Comparison of ENCODE assay signal across 8 cellular contexts in the genomic region with DNA sequence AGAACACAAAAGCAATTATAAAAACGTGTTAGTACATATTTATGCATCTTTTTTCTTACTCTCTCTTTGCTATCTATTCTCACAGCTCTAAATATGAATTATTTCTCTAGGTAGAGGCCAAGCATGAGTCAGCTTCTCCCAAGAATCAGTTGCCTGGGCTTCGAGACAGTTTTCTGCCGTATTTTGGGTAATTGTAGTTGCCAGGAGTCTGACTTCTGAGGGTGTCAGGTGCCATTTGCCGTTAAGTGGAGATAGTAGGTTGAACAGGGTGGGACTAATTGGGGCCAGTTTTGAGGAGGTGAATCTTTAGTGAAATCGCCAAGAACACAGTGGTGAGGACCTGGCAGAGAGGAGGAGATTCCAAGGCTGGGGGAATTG. TPM values are rescaled to one million over a fixed set of nuclear protein-coding genes. Genes with fewer than 3 reads are reported as not detected.
DNase-seq lines count a peak whose midpoint lies in the region; ATAC-seq and TF ChIP-seq lines count a peak whose summit lies in the region.

No MANE protein-coding gene starts in this region.

- TF ChIP-seq POLR2A in heart left ventricle (IDR thresholded peaks at IDR 0.05) = no peak

- H3K9me3 Mint-ChIP-seq in activated CD4-positive, alpha-beta T cell treated with anti-CD3 and anti-CD28 coated beads, Interleukin-2, amount 10 ng/mL, durations not matched to agents 7 days and 5 days = peaks cover 2% of the 10 kb centered on the region

- no peaks in the 10 kb centered on the region for H3K27me3 ChIP-seq in heart left ventricle
- no peaks in the 10 kb centered on the region for H3K27me3 ChIP-seq in right cardiac atrium (ENCODE audit: control insufficient read depth, insufficient read depth)

- peak overlapping the region; percentile 64 to 96 (median 85) for H3K27ac ChIP-seq in heart left ventricle
- peak overlapping the region; percentile 84 for H3K27ac ChIP-seq in right cardiac atrium (ENCODE audit: low read length)

- H3K9me3 ChIP-seq in heart left ventricle (no peaks in the 10 kb centered on the region), right cardiac atrium (ENCODE audit: control insufficient read depth, low read length) (no peaks in the 10 kb centered on the region)

- no peak for TF ChIP-seq CTCF in heart left ventricle (IDR thresholded peaks at IDR 0.05)

- H3K4me3 ChIP-seq in heart left ventricle = peak overlapping the region; percentile 40 to 86 (median 64)
- H3K4me3 ChIP-seq in right cardiac atrium (ENCODE audit: low read length) = peak overlapping the region; percentile 51

- ATAC-seq in heart left ventricle (no peak), left ventricle myocardium superior (no peak), right cardiac atrium (no peak), GM21360 (IDR thresholded peaks at IDR 0.05; ENCODE audit: unreplicated experiment) (no peak)
- ATAC-seq in stimulated activated naive CD8-positive, alpha-beta T cell treated with anti-CD3 and anti-CD28 coated beads, Interleukin-15, Interleukin-2, amounts not matched to agents 100 U/mL and 50 U/mL, for 24 hours = peak; percentile 1

- WGBS in heart left ventricle, 4 donors = 31 to 45% (median 40%) methylated on average over 5 of the region's 5 CpGs
- 25% methylated on average over 5 of the region's 5 CpGs for WGBS in right cardiac atrium

- DNase-seq in heart left ventricle (no peak), left ventricle myocardium superior (no peak), right cardiac atrium (no peak), anterior cingulate cortex (lab: John Stamatoyannopoulos, UW) (no peak), HT-29 (ENCODE audit: low spot score) (no peak)
- DNase-seq in activated CD4-positive, alpha-beta T cell treated with anti-CD3 and anti-CD28 coated beads, Interleukin-2, amount 10 ng/mL, durations not matched to agents 7 days and 5 days = no peak
- no peak for DNase-seq in stimulated activated naive CD8-positive, alpha-beta T cell treated with anti-CD3 and anti-CD28 coated beads, Interleukin-15, Interleukin-2, amounts not matched to agents 100 U/mL and 50 U/mL, for 24 hours

- CTCF ChIA-PET in activated CD4-positive, alpha-beta T cell treated with anti-CD3 and anti-CD28 coated beads, Interleukin-2, amount 10 ng/mL, durations not matched to agents 7 days and 5 days (lab: Charles Lee) = interaction anchor here (0.9 to 3.4 kb wide), 7 partner anchors 9 to 53 kb away, joined by 3 to 24 read pairs (median 4); no protein-coding TSS in a partner anchor

- peak overlapping the region; percentile 97 for H3K27ac Mint-ChIP-seq in activated CD4-positive, alpha-beta T cell treated with anti-CD3 and anti-CD28 coated beads, Interleukin-2, amount 10 ng/mL, durations not matched to agents 7 days and 5 days

- no peaks in the 10 kb centered on the region for H3K36me3 ChIP-seq in heart left ventricle

- peaks cover 9% of the 10 kb centered on the region for H3K36me3 Mint-ChIP-seq in activated CD4-positive, alpha-beta T cell treated with anti-CD3 and anti-CD28 coated beads, Interleukin-2, amount 10 ng/mL, durations not matched to agents 7 days and 5 days (ENCODE audit: low read depth)

- peaks cover 0 to 59% (median 14%) of the 10 kb centered on the region in 12 donors for H3K4me1 ChIP-seq in heart left ventricle
- peaks cover 4% of the 10 kb centered on the region for H3K4me1 ChIP-seq in right cardiac atrium (ENCODE audit: control insufficient read depth, insufficient read depth, low read length)

- POLR2A ChIA-PET in activated CD4-positive, alpha-beta T cell treated with anti-CD3 and anti-CD28 coated beads, Interleukin-2, amount 10 ng/mL, durations not matched to agents 7 days and 5 days (lab: Charles Lee) = interaction anchor here (0.6 to 1.6 kb wide), 4 partner anchors 22 to 112 kb away, joined by 3 to 9 read pairs (median 4); no protein-coding TSS in a partner anchor

- H3K4me3 Mint-ChIP-seq in activated CD4-positive, alpha-beta T cell treated with anti-CD3 and anti-CD28 coated beads, Interleukin-2, amount 10 ng/mL, durations not matched to agents 7 days and 5 days = peak overlapping the region; percentile 75

- H3K4me1 Mint-ChIP-seq in activated CD4-positive, alpha-beta T cell treated with anti-CD3 and anti-CD28 coated beads, Interleukin-2, amount 10 ng/mL, durations not matched to agents 7 days and 5 days = peaks cover 74% of the 10 kb centered on the region

- H3K27me3 Mint-ChIP-seq in activated CD4-positive, alpha-beta T cell treated with anti-CD3 and anti-CD28 coated beads, Interleukin-2, amount 10 ng/mL, durations not matched to agents 7 days and 5 days = no peaks in the 10 kb centered on the region

- intact Hi-C loops in heart left ventricle (cut with DNase I) = loop anchor here in 2 of 10 donors (2.0 to 10.0 kb wide), 3 partner anchors 21 to 53 kb away; no protein-coding TSS in a partner anchor
- intact Hi-C loops in left ventricle myocardium superior (cut with micrococcal nuclease) = no loop called here
- intact Hi-C loops in right cardiac atrium (cut with DNase I) = no loop called here

RNA-seq across cellular contexts. Expression of gene NRROS, which starts 7.8 kb away (rescaled TPM):
- total RNA-seq in heart left ventricle (10 to 100 TPM in 1 of 9 donors, 1 to 10 TPM in 8; 2.1 to 23.8 (median 3.4) TPM), left ventricle myocardium superior (2.3 TPM), right cardiac atrium (1 to 10 TPM; 3.3 to 4.5 (median 3.6) TPM)
- polyA plus RNA-seq in heart left ventricle (1 to 10 TPM; 1.4 to 2.6 TPM), right cardiac atrium (2.2 TPM)
- total RNA-seq in activated CD4-positive, alpha-beta T cell treated with anti-CD3 and anti-CD28 coated beads, Interleukin-2, amount 10 ng/mL, durations not matched to agents 7 days and 5 days = 10 to 100 TPM; 36.6 to 40.6 TPM
- not detected in 2 replicates for total RNA-seq in HT-29 (2014; rRNA removed; shearing (Covaris generic))
